In genomic region chr4:4601803-4602369, GRCh38 we compare ENCODE assay signal across 1 cellular context.
A peak's percentile ranks its signal among the peaks of the same experiment; 100 is the strongest.
TF ChIP-seq lines count a peak whose summit lies in the region.

No MANE protein-coding gene starts in this region.

TF ChIP-seq in K562, 482 proteins besides CTCF, POLR2A, EP300 and RAD21 (continued from another document and continues in another):
- TF ChIP-seq ZNF318 (IDR thresholded peaks at IDR 0.05; ENCODE audit: borderline replicate concordance in 1 of 2, low read depth in 1 of 2): no peak
- no peak for TF ChIP-seq NKRF (IDR thresholded peaks at IDR 0.05; ENCODE audit: borderline replicate concordance)
- no peak for TF ChIP-seq KDM2B (CRISPR knock-in tag; IDR thresholded peaks at IDR 0.05)
- no peak for TF ChIP-seq CBX5 (IDR thresholded peaks at IDR 0.05; ENCODE audit: borderline replicate concordance, low read depth)
- TF ChIP-seq THRA (IDR thresholded peaks at IDR 0.05): no peak
- TF ChIP-seq ARID1B (IDR thresholded peaks at IDR 0.05): peak; percentile 62
- no peak for TF ChIP-seq GABPA (tag; conservative IDR thresholded peaks at IDR 0.05; ENCODE audit: low read depth)
- no peak for TF ChIP-seq ZNF316 (IDR thresholded peaks at IDR 0.05)
- TF ChIP-seq ID3 (CRISPR knock-in tag; IDR thresholded peaks at IDR 0.05): no peak
- no peak for TF ChIP-seq ID3 (tag; IDR thresholded peaks at IDR 0.05)
- no peak for TF ChIP-seq ZNF124 (CRISPR knock-in tag; IDR thresholded peaks at IDR 0.05)
- TF ChIP-seq KAT7 (CRISPR knock-in tag; IDR thresholded peaks at IDR 0.05; ENCODE audit: borderline replicate concordance): no peak
- TF ChIP-seq AFF1 (IDR thresholded peaks at IDR 0.05; ENCODE audit: low read depth in 1 of 2, partially characterized antibody in 2 of 2): no peak
- peak; percentile 95 to 98 for TF ChIP-seq FOXA3 (CRISPR knock-in tag; conservative IDR thresholded peaks at IDR 0.05 in 1 of 2, IDR thresholded peaks at IDR 0.05 in 1 of 2)
- no peak for TF ChIP-seq BRD4 (IDR thresholded peaks at IDR 0.05)
- TF ChIP-seq ZNF165 (CRISPR knock-in tag; IDR thresholded peaks at IDR 0.05; ENCODE audit: borderline replicate concordance): no peak
- TF ChIP-seq ZNF589 (CRISPR knock-in tag; IDR thresholded peaks at IDR 0.05; ENCODE audit: low read depth): no peak
- TF ChIP-seq KLF6 (CRISPR knock-in tag; IDR thresholded peaks at IDR 0.05; ENCODE audit: borderline replicate concordance): no peak
- no peak for TF ChIP-seq SRF (CRISPR knock-in tag; IDR thresholded peaks at IDR 0.05)
- no peak for TF ChIP-seq HINFP (tag; conservative IDR thresholded peaks at IDR 0.05; ENCODE audit: low read depth)
- TF ChIP-seq MTA2 (IDR thresholded peaks at IDR 0.05; ENCODE audit: low read depth): 0 out of 2 replicates have a peak, but pooled peaks have one; percentile 27
- TF ChIP-seq ZNF79 (CRISPR knock-in tag; IDR thresholded peaks at IDR 0.05; ENCODE audit: low read depth): no peak
- no peak for TF ChIP-seq RNF2 (IDR thresholded peaks at IDR 0.05)
- TF ChIP-seq ZNF311 (CRISPR knock-in tag; IDR thresholded peaks at IDR 0.05): no peak
- peak; percentile 30; the same call in 1 of the 2 replicates for TF ChIP-seq FOXA1 (IDR thresholded peaks at IDR 0.05; ENCODE audit: borderline replicate concordance)
- TF ChIP-seq TBL1XR1 (IDR thresholded peaks at IDR 0.05; ENCODE audit: low read length in 2 of 2): no peak
- TF ChIP-seq FOXK1 (CRISPR knock-in tag; IDR thresholded peaks at IDR 0.05; ENCODE audit: borderline replicate concordance): no peak
- no peak for TF ChIP-seq IRF2 (CRISPR knock-in tag; IDR thresholded peaks at IDR 0.05)
- no peak for TF ChIP-seq SRSF7 (optimal IDR thresholded peaks at IDR 0.05; ENCODE audit: low read depth, low read length)
- TF ChIP-seq ARID3A (IDR thresholded peaks at IDR 0.05; ENCODE audit: borderline replicate concordance, low read depth, low read length): no peak
- TF ChIP-seq HBP1 (CRISPR knock-in tag; IDR thresholded peaks at IDR 0.05): no peak
- no peak for TF ChIP-seq ZC3H8 (IDR thresholded peaks at IDR 0.05)
- TF ChIP-seq CBFA2T3 (IDR thresholded peaks at IDR 0.05): peak; percentile 35; the same call in 1 of the 2 replicates
- TF ChIP-seq RBM17 (IDR thresholded peaks at IDR 0.05; ENCODE audit: borderline replicate concordance, low read depth, low read length): no peak
- TF ChIP-seq NCOA2 (IDR thresholded peaks at IDR 0.05; ENCODE audit: partially characterized antibody in 2 of 2): no peak
- no peak for TF ChIP-seq HSF4 (CRISPR knock-in tag; IDR thresholded peaks at IDR 0.05; ENCODE audit: borderline replicate concordance)
- no peak for TF ChIP-seq TSC22D4 (tag; IDR thresholded peaks at IDR 0.05)
- no peak for TF ChIP-seq MEF2A (IDR thresholded peaks at IDR 0.05; ENCODE audit: control insufficient read depth, low read depth, low read length)
- TF ChIP-seq TCF3 (CRISPR knock-in tag; IDR thresholded peaks at IDR 0.05): peak; percentile 44
- no peak for TF ChIP-seq MECOM (CRISPR knock-in tag; IDR thresholded peaks at IDR 0.05)
- TF ChIP-seq DNMT1 (IDR thresholded peaks at IDR 0.05): no peak
- no peak for TF ChIP-seq ZNF707 (CRISPR knock-in tag; conservative IDR thresholded peaks at IDR 0.05)
- 0 out of 2 replicates have a peak, but pooled peaks have one; percentile 8 for TF ChIP-seq CBFA2T2 (conservative IDR thresholded peaks at IDR 0.05)
- no peak for TF ChIP-seq XRCC3 (IDR thresholded peaks at IDR 0.05)
